18 cellular contexts compared by ENCODE assay signal in genomic region chr11:87114093-87114492, GRCh38.
"Had no signal": no experiment of that assay in that cellular context is flagged by ENCODE, and none has a peak within 500 bp of the region (broad histone marks: within the 10 kb centered on the region; RNA-seq: fewer than 3 reads in every experiment).

No MANE protein-coding gene starts in this region.

- H3K27me3 ChIP-seq: ascending aorta, esophagus muscularis mucosa, gastroesophageal sphincter, neutrophil, tibial nerve, vagina had no signal

- H3K9me3 Mint-ChIP-seq: activated CD4-positive, alpha-beta memory T cell treated with anti-CD3 and anti-CD28 coated beads for 36 hours; dendritic cell treated with granulocyte-macrophage colony-stimulating factor and Interleukin-4, amounts not matched to agents 40 ng/mL and 50 ng/mL, for 4 days; T-cell had no signal

- H3K4me1 ChIP-seq: gastroesophageal sphincter, vagina had no signal

- H3K27ac ChIP-seq: esophagus muscularis mucosa, gastroesophageal sphincter, neutrophil, tibial nerve, vagina, VCaP had no signal

- H3K9me3 ChIP-seq: ascending aorta, esophagus muscularis mucosa, gastroesophageal sphincter, neutrophil, tibial nerve, vagina had no signal

- FAIRE-seq: small intestine had no signal

- H3K36me3 ChIP-seq: ascending aorta, esophagus muscularis mucosa, gastroesophageal sphincter, neutrophil, tibial nerve, vagina had no signal

- H3K27me3 Mint-ChIP-seq: activated CD4-positive, alpha-beta memory T cell treated with anti-CD3 and anti-CD28 coated beads for 36 hours; activated naive CD8-positive, alpha-beta T cell treated with anti-CD3 and anti-CD28 coated beads for 36 hours; dendritic cell treated with granulocyte-macrophage colony-stimulating factor and Interleukin-4, amounts not matched to agents 40 ng/mL and 50 ng/mL, for 4 days; progenitor cell of endocrine pancreas; T-cell had no signal

- H3K4me3 ChIP-seq: ascending aorta, esophagus muscularis mucosa, gastroesophageal sphincter, tibial nerve, vagina had no signal

- ATAC-seq: activated T-cell treated with anti-CD3 and anti-CD28 coated beads, Interleukin-2, amount 50 U/mL, for 72 hours; gastroesophageal sphincter; right cardiac atrium; T-cell had no signal

- H3K4me3 Mint-ChIP-seq: activated CD4-positive, alpha-beta memory T cell treated with anti-CD3 and anti-CD28 coated beads for 36 hours; activated naive CD8-positive, alpha-beta T cell treated with anti-CD3 and anti-CD28 coated beads for 36 hours; activated T-cell treated with anti-CD3 and anti-CD28 coated beads, Interleukin-2, amount 50 U/mL, for 72 hours; dendritic cell treated with granulocyte-macrophage colony-stimulating factor and Interleukin-4, amounts not matched to agents 40 ng/mL and 50 ng/mL, for 4 days; T-cell had no signal

- H3K27ac Mint-ChIP-seq: activated CD4-positive, alpha-beta memory T cell treated with anti-CD3 and anti-CD28 coated beads for 36 hours; activated naive CD8-positive, alpha-beta T cell treated with anti-CD3 and anti-CD28 coated beads for 36 hours; activated T-cell treated with anti-CD3 and anti-CD28 coated beads, Interleukin-2, amount 50 U/mL, for 72 hours; dendritic cell treated with granulocyte-macrophage colony-stimulating factor and Interleukin-4, amounts not matched to agents 40 ng/mL and 50 ng/mL, for 4 days; progenitor cell of endocrine pancreas; T-cell had no signal

- DNase-seq: activated CD4-positive, alpha-beta memory T cell treated with anti-CD3 and anti-CD28 coated beads for 36 hours; activated gamma-delta T cell treated with Interleukin-2 at 50 U/mL for 16 hours; activated naive CD8-positive, alpha-beta T cell treated with anti-CD3 and anti-CD28 coated beads for 36 hours; activated T-cell treated with anti-CD3 and anti-CD28 coated beads, Interleukin-2, amount 50 U/mL, for 72 hours; central memory CD4-positive, alpha-beta T cell; right cardiac atrium; small intestine; T-cell; T1000 had no signal
